1 cellular context compared by ENCODE assay signal in the genomic region with DNA sequence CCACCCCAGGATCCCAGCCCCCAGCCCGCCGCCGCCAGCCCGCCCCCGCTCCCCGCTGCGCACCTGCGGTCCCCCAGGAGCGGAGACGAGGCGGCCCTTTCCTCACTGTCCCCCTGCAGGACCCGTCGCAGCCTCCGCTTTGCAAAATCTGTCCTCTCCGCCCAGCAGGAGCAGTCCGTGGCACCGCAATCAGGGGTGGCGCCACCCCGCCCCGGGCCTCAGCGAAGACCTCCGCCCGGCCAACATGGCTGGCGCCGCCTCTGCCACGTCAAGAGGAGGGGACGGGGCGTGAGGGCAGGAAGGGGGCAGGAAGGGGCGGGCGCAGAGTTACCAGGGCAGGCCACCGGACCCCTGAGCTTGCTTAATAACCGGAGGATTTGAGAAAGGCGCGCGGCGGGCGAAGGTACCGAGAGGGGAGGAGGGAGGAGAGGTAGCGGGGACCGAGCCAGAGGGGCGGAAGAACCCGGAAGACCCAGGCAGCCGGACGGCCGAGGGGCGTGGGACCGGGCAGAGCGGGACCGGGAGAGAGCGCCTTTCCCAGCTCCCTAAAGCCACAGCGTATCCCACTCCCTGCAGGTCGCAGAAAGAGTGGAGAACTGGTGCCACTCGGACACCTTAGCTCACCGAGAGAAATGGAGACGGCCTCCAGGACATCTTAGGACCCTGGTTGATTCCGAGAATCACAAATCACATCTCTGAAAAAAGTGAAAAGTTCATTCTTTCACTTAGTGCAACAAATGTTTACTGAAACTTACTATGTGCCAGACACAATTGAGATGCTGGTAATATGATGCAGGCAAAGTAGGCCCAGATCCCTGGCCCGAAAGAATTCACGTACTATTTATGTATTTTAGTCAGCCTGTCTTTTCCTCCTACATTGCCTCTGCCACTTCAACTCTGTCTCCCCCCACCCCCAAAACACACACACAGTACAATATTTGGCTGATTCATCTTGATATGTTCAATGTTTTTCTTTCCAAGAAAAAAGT.
TF ChIP-seq lines count a peak whose summit lies in the region.

A gene (minus strand): TSS at position 267 of the 989 bp plus-strand sequence. CDS start 7,117 bp downstream, outside the sequence.

TF ChIP-seq in GM12878, 131 proteins besides CTCF, POLR2A, EP300 and RAD21 (continued from another document):
- TF ChIP-seq, protein P1, sequence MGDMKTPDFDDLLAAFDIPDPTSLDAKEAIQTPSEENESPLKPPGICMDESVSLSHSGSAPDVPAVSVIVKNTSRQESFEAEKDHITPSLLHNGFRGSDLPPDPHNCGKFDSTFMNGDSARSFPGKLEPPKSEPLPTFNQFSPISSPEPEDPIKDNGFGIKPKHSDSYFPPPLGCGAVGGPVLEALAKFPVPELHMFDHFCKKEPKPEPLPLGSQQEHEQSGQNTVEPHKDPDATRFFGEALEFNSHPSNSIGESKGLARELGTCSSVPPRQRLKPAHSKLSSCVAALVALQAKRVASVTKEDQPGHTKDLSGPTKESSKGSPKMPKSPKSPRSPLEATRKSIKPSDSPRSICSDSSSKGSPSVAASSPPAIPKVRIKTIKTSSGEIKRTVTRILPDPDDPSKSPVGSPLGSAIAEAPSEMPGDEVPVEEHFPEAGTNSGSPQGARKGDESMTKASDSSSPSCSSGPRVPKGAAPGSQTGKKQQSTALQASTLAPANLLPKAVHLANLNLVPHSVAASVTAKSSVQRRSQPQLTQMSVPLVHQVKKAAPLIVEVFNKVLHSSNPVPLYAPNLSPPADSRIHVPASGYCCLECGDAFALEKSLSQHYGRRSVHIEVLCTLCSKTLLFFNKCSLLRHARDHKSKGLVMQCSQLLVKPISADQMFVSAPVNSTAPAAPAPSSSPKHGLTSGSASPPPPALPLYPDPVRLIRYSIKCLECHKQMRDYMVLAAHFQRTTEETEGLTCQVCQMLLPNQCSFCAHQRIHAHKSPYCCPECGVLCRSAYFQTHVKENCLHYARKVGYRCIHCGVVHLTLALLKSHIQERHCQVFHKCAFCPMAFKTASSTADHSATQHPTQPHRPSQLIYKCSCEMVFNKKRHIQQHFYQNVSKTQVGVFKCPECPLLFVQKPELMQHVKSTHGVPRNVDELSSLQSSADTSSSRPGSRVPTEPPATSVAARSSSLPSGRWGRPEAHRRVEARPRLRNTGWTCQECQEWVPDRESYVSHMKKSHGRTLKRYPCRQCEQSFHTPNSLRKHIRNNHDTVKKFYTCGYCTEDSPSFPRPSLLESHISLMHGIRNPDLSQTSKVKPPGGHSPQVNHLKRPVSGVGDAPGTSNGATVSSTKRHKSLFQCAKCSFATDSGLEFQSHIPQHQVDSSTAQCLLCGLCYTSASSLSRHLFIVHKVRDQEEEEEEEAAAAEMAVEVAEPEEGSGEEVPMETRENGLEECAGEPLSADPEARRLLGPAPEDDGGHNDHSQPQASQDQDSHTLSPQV (IDR thresholded peaks at IDR 0.05) = no peak
- TF ChIP-seq TCF7 (IDR thresholded peaks at IDR 0.05; ENCODE audit: borderline replicate concordance) = peak; percentile 11; the same call in 1 of the 2 replicates
- peak; percentile 77 for TF ChIP-seq NBN (IDR thresholded peaks at IDR 0.05)
- TF ChIP-seq SMC3 (IDR thresholded peaks at IDR 0.05; ENCODE audit: borderline replicate concordance, low read length) = no peak
- TF ChIP-seq POLR2AphosphoS5 (IDR thresholded peaks at IDR 0.05; ENCODE audit: low read length) = peak; percentile 82
- peak; percentile 73; the same call in 1 of the 2 replicates for TF ChIP-seq SIN3A (IDR thresholded peaks at IDR 0.05; ENCODE audit: low read depth, low read length)
- TF ChIP-seq, protein P2, sequence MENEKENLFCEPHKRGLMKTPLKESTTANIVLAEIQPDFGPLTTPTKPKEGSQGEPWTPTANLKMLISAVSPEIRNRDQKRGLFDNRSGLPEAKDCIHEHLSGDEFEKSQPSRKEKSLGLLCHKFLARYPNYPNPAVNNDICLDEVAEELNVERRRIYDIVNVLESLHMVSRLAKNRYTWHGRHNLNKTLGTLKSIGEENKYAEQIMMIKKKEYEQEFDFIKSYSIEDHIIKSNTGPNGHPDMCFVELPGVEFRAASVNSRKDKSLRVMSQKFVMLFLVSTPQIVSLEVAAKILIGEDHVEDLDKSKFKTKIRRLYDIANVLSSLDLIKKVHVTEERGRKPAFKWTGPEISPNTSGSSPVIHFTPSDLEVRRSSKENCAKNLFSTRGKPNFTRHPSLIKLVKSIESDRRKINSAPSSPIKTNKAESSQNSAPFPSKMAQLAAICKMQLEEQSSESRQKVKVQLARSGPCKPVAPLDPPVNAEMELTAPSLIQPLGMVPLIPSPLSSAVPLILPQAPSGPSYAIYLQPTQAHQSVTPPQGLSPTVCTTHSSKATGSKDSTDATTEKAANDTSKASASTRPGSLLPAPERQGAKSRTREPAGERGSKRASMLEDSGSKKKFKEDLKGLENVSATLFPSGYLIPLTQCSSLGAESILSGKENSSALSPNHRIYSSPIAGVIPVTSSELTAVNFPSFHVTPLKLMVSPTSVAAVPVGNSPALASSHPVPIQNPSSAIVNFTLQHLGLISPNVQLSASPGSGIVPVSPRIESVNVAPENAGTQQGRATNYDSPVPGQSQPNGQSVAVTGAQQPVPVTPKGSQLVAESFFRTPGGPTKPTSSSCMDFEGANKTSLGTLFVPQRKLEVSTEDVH (IDR thresholded peaks at IDR 0.05; ENCODE audit: low read depth, partially characterized antibody) = no peak
- no peak for TF ChIP-seq ESRRA (IDR thresholded peaks at IDR 0.05; ENCODE audit: low read length)
- TF ChIP-seq MTA2 (IDR thresholded peaks at IDR 0.05; ENCODE audit: low read depth) = no peak
- peak in 1 of 2 experiments; percentile 60; a peak in 2 of 3 replicates for TF ChIP-seq EGR1 (IDR thresholded peaks at IDR 0.05; ENCODE audit: borderline replicate concordance in 1 of 2, low read depth in 2 of 2, low read length in 2 of 2)
- TF ChIP-seq ZNF384 (IDR thresholded peaks at IDR 0.05; ENCODE audit: borderline replicate concordance, low read depth, low read length) = no peak
- peak; percentile 15 to 53; a peak in 2 of 4 replicates for TF ChIP-seq IKZF2 (IDR thresholded peaks at IDR 0.05)
- TF ChIP-seq, protein P3, sequence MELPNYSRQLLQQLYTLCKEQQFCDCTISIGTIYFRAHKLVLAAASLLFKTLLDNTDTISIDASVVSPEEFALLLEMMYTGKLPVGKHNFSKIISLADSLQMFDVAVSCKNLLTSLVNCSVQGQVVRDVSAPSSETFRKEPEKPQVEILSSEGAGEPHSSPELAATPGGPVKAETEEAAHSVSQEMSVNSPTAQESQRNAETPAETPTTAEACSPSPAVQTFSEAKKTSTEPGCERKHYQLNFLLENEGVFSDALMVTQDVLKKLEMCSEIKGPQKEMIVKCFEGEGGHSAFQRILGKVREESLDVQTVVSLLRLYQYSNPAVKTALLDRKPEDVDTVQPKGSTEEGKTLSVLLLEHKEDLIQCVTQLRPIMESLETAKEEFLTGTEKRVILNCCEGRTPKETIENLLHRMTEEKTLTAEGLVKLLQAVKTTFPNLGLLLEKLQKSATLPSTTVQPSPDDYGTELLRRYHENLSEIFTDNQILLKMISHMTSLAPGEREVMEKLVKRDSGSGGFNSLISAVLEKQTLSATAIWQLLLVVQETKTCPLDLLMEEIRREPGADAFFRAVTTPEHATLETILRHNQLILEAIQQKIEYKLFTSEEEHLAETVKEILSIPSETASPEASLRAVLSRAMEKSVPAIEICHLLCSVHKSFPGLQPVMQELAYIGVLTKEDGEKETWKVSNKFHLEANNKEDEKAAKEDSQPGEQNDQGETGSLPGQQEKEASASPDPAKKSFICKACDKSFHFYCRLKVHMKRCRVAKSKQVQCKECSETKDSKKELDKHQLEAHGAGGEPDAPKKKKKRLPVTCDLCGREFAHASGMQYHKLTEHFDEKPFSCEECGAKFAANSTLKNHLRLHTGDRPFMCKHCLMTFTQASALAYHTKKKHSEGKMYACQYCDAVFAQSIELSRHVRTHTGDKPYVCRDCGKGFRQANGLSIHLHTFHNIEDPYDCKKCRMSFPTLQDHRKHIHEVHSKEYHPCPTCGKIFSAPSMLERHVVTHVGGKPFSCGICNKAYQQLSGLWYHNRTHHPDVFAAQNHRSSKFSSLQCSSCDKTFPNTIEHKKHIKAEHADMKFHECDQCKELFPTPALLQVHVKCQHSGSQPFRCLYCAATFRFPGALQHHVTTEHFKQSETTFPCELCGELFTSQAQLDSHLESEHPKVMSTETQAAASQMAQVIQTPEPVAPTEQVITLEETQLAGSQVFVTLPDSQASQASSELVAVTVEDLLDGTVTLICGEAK (IDR thresholded peaks at IDR 0.05; ENCODE audit: borderline replicate concordance) = peak; percentile 78; the same call in 1 of the 2 replicates
- 0 out of 4 replicates have a peak, but pooled peaks of 1 of the 2 experiments have one; percentile 10 for TF ChIP-seq SRF (IDR thresholded peaks at IDR 0.05; ENCODE audit: low read depth in 2 of 2, low read length in 2 of 2)
- no peak for TF ChIP-seq BRCA1 (IDR thresholded peaks at IDR 0.05; ENCODE audit: low read depth, low read length)
- TF ChIP-seq KDM1A (IDR thresholded peaks at IDR 0.05; ENCODE audit: borderline replicate concordance) = no peak
- peak; percentile 79; the same call in 1 of the 2 replicates for TF ChIP-seq CREB1 (IDR thresholded peaks at IDR 0.05; ENCODE audit: low read depth)
- peak; percentile 75; the same call in 1 of the 2 replicates for TF ChIP-seq TAF1 (IDR thresholded peaks at IDR 0.05; ENCODE audit: borderline replicate concordance, low read depth, low read length)
- TF ChIP-seq BHLHE40 (IDR thresholded peaks at IDR 0.05; ENCODE audit: borderline replicate concordance in 1 of 2, low read depth in 2 of 2, low read length in 1 of 2) = 0 out of 4 replicates have a peak, but pooled peaks of 1 of the 2 experiments have one; percentile 36
- no peak for TF ChIP-seq EZH2 (IDR thresholded peaks at IDR 0.05; ENCODE audit: borderline replicate concordance, control insufficient read depth, low read depth, low read length)
- TF ChIP-seq, protein P4, sequence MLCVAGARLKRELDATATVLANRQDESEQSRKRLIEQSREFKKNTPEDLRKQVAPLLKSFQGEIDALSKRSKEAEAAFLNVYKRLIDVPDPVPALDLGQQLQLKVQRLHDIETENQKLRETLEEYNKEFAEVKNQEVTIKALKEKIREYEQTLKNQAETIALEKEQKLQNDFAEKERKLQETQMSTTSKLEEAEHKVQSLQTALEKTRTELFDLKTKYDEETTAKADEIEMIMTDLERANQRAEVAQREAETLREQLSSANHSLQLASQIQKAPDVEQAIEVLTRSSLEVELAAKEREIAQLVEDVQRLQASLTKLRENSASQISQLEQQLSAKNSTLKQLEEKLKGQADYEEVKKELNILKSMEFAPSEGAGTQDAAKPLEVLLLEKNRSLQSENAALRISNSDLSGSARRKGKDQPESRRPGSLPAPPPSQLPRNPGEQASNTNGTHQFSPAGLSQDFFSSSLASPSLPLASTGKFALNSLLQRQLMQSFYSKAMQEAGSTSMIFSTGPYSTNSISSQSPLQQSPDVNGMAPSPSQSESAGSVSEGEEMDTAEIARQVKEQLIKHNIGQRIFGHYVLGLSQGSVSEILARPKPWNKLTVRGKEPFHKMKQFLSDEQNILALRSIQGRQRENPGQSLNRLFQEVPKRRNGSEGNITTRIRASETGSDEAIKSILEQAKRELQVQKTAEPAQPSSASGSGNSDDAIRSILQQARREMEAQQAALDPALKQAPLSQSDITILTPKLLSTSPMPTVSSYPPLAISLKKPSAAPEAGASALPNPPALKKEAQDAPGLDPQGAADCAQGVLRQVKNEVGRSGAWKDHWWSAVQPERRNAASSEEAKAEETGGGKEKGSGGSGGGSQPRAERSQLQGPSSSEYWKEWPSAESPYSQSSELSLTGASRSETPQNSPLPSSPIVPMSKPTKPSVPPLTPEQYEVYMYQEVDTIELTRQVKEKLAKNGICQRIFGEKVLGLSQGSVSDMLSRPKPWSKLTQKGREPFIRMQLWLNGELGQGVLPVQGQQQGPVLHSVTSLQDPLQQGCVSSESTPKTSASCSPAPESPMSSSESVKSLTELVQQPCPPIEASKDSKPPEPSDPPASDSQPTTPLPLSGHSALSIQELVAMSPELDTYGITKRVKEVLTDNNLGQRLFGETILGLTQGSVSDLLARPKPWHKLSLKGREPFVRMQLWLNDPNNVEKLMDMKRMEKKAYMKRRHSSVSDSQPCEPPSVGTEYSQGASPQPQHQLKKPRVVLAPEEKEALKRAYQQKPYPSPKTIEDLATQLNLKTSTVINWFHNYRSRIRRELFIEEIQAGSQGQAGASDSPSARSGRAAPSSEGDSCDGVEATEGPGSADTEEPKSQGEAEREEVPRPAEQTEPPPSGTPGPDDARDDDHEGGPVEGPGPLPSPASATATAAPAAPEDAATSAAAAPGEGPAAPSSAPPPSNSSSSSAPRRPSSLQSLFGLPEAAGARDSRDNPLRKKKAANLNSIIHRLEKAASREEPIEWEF (IDR thresholded peaks at IDR 0.05; ENCODE audit: insufficient replicate concordance, low read depth, low read length) = no peak
- TF ChIP-seq CBX5 (IDR thresholded peaks at IDR 0.05; ENCODE audit: low read depth) = 0 out of 2 replicates have a peak, but pooled peaks have one; percentile 25
- TF ChIP-seq RB1 (IDR thresholded peaks at IDR 0.05; ENCODE audit: borderline replicate concordance) = 0 out of 2 replicates have a peak, but pooled peaks have one; percentile 44
- peak; percentile 70 for TF ChIP-seq HDGF (IDR thresholded peaks at IDR 0.05)
- TF ChIP-seq SIX5 (IDR thresholded peaks at IDR 0.05; ENCODE audit: low read depth, low read length, severe bottlenecking) = peak; percentile 19
- TF ChIP-seq KAT2A (conservative IDR thresholded peaks at IDR 0.05; ENCODE audit: control insufficient read depth, low read depth, low read length) = no peak
- 0 out of 2 replicates have a peak, but pooled peaks have one; percentile 10 for TF ChIP-seq CHD1 (IDR thresholded peaks at IDR 0.05; ENCODE audit: low read depth, low read length)
- TF ChIP-seq, protein P5, sequence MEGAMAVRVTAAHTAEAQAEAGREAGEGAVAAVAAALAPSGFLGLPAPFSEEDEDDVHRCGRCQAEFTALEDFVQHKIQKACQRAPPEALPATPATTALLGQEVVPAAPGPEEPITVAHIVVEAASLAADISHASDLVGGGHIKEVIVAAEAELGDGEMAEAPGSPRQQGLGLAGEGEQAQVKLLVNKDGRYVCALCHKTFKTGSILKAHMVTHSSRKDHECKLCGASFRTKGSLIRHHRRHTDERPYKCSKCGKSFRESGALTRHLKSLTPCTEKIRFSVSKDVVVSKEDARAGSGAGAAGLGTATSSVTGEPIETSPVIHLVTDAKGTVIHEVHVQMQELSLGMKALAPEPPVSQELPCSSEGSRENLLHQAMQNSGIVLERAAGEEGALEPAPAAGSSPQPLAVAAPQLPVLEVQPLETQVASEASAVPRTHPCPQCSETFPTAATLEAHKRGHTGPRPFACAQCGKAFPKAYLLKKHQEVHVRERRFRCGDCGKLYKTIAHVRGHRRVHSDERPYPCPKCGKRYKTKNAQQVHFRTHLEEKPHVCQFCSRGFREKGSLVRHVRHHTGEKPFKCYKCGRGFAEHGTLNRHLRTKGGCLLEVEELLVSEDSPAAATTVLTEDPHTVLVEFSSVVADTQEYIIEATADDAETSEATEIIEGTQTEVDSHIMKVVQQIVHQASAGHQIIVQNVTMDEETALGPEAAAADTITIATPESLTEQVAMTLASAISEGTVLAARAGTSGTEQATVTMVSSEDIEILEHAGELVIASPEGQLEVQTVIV (IDR thresholded peaks at IDR 0.05; ENCODE audit: borderline replicate concordance, partially characterized antibody) = peak; percentile 64
- TF ChIP-seq, protein P6, sequence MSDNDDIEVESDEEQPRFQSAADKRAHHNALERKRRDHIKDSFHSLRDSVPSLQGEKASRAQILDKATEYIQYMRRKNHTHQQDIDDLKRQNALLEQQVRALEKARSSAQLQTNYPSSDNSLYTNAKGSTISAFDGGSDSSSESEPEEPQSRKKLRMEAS (IDR thresholded peaks at IDR 0.05; ENCODE audit: low read depth, low read length) = peak; percentile 77
- TF ChIP-seq TBL1XR1 (IDR thresholded peaks at IDR 0.05; ENCODE audit: low read depth, low read length) = 0 out of 2 replicates have a peak, but pooled peaks have one; percentile 25
- no peak for TF ChIP-seq TARDBP (IDR thresholded peaks at IDR 0.05; ENCODE audit: borderline replicate concordance)
